8 cellular contexts compared by ENCODE assay signal in the genomic region with DNA sequence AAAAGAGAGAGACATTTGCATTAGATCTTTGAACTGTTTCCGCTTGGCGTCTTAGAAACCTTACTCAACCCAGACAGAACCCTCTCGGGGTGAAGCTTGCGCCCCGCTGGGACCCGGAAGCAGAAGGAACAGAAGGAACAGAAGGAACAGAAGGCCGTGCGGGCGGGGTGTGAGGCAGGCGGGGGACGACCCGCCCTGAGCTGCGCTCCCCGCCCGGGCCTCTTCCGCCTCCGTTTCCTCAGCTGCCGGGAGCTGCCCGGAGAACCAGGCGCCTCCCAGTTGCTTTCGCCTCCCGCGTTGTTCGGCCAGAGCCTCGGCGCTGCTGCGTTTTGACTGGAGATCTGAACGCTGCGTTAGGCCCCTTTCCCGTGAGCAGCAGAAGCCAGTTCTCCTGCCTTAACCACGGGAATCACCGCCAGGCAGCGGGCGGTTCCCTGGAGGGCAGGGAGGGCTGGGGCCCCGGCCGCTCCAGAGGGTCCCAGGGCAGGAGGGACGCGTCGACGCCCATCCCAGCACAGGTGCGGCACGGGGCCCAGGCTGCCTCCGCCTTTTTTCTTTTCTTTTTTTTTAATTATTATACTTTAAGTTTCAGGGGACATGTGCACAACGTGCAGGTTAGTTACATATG. TPM values are rescaled to one million over a fixed set of nuclear protein-coding genes. Genes with fewer than 3 reads are reported as not detected.
DNase-seq lines count a peak whose midpoint lies in the region; ATAC-seq and TF ChIP-seq lines count a peak whose summit lies in the region.

No MANE protein-coding gene starts in this region.

- H3K27ac ChIP-seq in lung (ENCODE audit: low read depth in 1 of 2, low read length in 1 of 2): peak overlapping the region in 1 of 2 donors; percentile 70

- intact Hi-C loops in posterior vena cava (cut with DNase I): no loop called here

- H3K36me3 ChIP-seq in lung (ENCODE audit: control insufficient read depth in 2 of 2, insufficient read depth in 2 of 2, low read length in 2 of 2): no peaks in the 10 kb centered on the region

- 66 to 68% methylated on average over 44 of the region's 44 CpGs for WGBS in lung, 2 donors

- H3K4me3 ChIP-seq in lung: peak overlapping the region; percentile 47

- peaks cover 0 to 2% of the 10 kb centered on the region in 2 donors for H3K4me1 ChIP-seq in lung (ENCODE audit: control insufficient read depth in 2 of 2, insufficient read depth in 2 of 2, low read length in 2 of 2)

- ATAC-seq in HG02870 (IDR thresholded peaks at IDR 0.05; ENCODE audit: unreplicated experiment): peak; percentile 66
- ATAC-seq in lung (ENCODE audit: insufficient read depth, low FRiP score): no peak
- ATAC-seq in HG02884 (IDR thresholded peaks at IDR 0.05; ENCODE audit: unreplicated experiment): no peak
- no peak for ATAC-seq in GM19463 (IDR thresholded peaks at IDR 0.05; ENCODE audit: unreplicated experiment)

- H3K27me3 ChIP-seq in lung (ENCODE audit: control insufficient read depth, insufficient read depth): no peaks in the 10 kb centered on the region

- DNase-seq in EL (peak; percentile 13), activated T-helper 1 cell treated with Interleukin-2 at 50 U/mL for 16 hours (ENCODE audit: low read depth) (peak; percentile 20), lung (ENCODE audit: low spot score) (no peak), posterior vena cava (ENCODE audit: low spot score) (no peak), cerebellum (ENCODE audit: low spot score) (no peak)

- peaks cover 2 to 3% of the 10 kb centered on the region in 2 donors for H3K9me3 ChIP-seq in lung (ENCODE audit: control insufficient read depth in 2 of 2, insufficient read depth in 1 of 2, low read length in 1 of 2)

- TF ChIP-seq CTCF in lung (IDR thresholded peaks at IDR 0.05; ENCODE audit: control extremely low read depth, extremely low read depth): no peak

RNA-seq across cellular contexts. Expression of gene MMP17, which starts 19.3 kb away (rescaled TPM):
- total RNA-seq in lung (1 to 10 TPM; 1.7 to 4.6 TPM), posterior vena cava (1 to 10 TPM; 4.3 to 5.8 TPM), cerebellum (15.3 TPM)
- 1 to 10 TPM; 3.3 to 5.6 TPM for polyA plus RNA-seq in lung

Comparison
In these comparisons a context has a peak if more than half of its experiments do, and no peak if none do; other contexts are left out.
1. DNase-seq: peak in EL (single experiment) and activated T-helper 1 cell treated with Interleukin-2 at 50 U/mL for 16 hours (single experiment); none in lung (single experiment), posterior vena cava (single experiment) and cerebellum (single experiment).